ENCODE assay signal across 8 cellular contexts in genomic region chr3:152834354-152835310, GRCh38. TPM values are rescaled to one million over a fixed set of nuclear protein-coding genes. Genes with fewer than 3 reads are reported as not detected.
DNase-seq lines count a peak whose midpoint lies in the region; ATAC-seq and TF ChIP-seq lines count a peak whose summit lies in the region.

Gene P2RY1 (plus strand): TSS chr3:152835131. CDS start chr3:152835783, 652 bp downstream.

- peak; percentile 43 for TF ChIP-seq POLR2A in right lobe of liver (IDR thresholded peaks at IDR 0.05)

- H3K27ac ChIP-seq in right lobe of liver, result peak within 1 kb of the TSS; percentile 61 to 67 (median 65)

- H3K27me3 ChIP-seq in right lobe of liver, result peaks cover 0 to 7% of the 10 kb centered on the region in 2 donors

- H3K4me3 ChIP-seq in right lobe of liver, result peak within 1 kb of the TSS; percentile 53 to 64 (median 63)

- DNase-seq in NCI-H345 (lab: John Stamatoyannopoulos, UW), result peak; percentile 13
- no peak for DNase-seq in NCI-H345 treated with DMSO at 0.1 percent for 48 hours (lab: John Stamatoyannopoulos, UW; ENCODE audit: unreplicated experiment)
- peak; percentile 74 for DNase-seq in H4 (ENCODE audit: low spot score)
- DNase-seq in KG1 (lab: John Stamatoyannopoulos, UW), result peak; percentile 65
- DNase-seq in SW480 (ENCODE audit: low spot score), result peak; percentile 79
- DNase-seq in ecto neural progenitor cell (ENCODE audit: low spot score), result peak; percentile 88
- peak; percentile 62 to 69 (median 66) for DNase-seq in right lobe of liver
- peak; percentile 15 to 22 for DNase-seq in stimulated activated CD8-positive, alpha-beta memory T cell treated with anti-CD3 and anti-CD28 coated beads, Interleukin-7, amount 100 ng/mL, for 48 hours (ENCODE audit: extremely low read depth in 1 of 2, low read depth in 1 of 2)

- intact Hi-C loops in right lobe of liver (cut with DNase I), result no loop called here

- H3K4me1 ChIP-seq in right lobe of liver, result peaks cover 0 to 10% (median 0%) of the 10 kb centered on the region in 4 donors

- ATAC-seq in right lobe of liver, result peak; percentile 85 to 92 (median 86)

- no peaks in the 10 kb centered on the region for H3K36me3 ChIP-seq in right lobe of liver

- under 1% methylated on average over 12 of the region's 69 CpGs for WGBS in right lobe of liver (ENCODE audit: insufficient coverage, low coverage, low lambda C conversion rate, missing lambda C conversion rate)

- H3K9me3 ChIP-seq in right lobe of liver, result no peaks in the 10 kb centered on the region

- TF ChIP-seq CTCF in right lobe of liver (IDR thresholded peaks at IDR 0.05), result peak in 3 of 4 donors; percentile 7 to 16 (median 12)

RNA-seq across cellular contexts. Expression of gene P2RY1, which starts in this region (rescaled TPM):
- 0.90 and 1.9 TPM in 2 replicates for total RNA-seq in H4 (2014; rRNA removed; shearing (Covaris generic))
- 1 to 10 TPM in 4 of 6 experiments, under 1 TPM in 2; 0.84 to 1.7 (median 1.3) TPM for total RNA-seq in right lobe of liver
